In genomic region chr2:217222511-217222910, GRCh38 we compare ENCODE assay signal across 8 cellular contexts.
DNase-seq lines count a peak whose midpoint lies in the region; ATAC-seq, FAIRE-seq and TF ChIP-seq lines count a peak whose summit lies in the region.

No MANE protein-coding gene starts in this region.

- TF ChIP-seq CTCF in GM12865 (IDR thresholded peaks at IDR 0.05; ENCODE audit: insufficient read depth, low read depth, low read length, missing control alignments) (no peak), ascending aorta (IDR thresholded peaks at IDR 0.05) (no peak), D721Med (IDR thresholded peaks at IDR 0.05; ENCODE audit: insufficient read depth, missing control alignments) (no peak)

- peaks cover 3 to 32% of the 10 kb centered on the region in 2 donors for H3K4me1 ChIP-seq in ascending aorta

- no peak overlapping the region for H3K4me3 ChIP-seq in GM12865 (ENCODE audit: low read depth, low read length)
- H3K4me3 ChIP-seq in ascending aorta, result no peak overlapping the region

- FAIRE-seq in D721Med (lab: Jason Lieb, UNC), result no peak

- peak; percentile 90 for DNase-seq in GM12865 (ENCODE audit: low read depth)
- no peak for DNase-seq in ascending aorta (ENCODE audit: low spot score in 2 of 2)
- no peak for DNase-seq in activated effector memory CD4-positive, alpha-beta T cell treated with anti-CD3 and anti-CD28 coated beads, Interleukin-2, amount 50 U/mL, for 16 hours
- no peak for DNase-seq in UCSD-AML1 (lab: John Stamatoyannopoulos, UW; ENCODE audit: unreplicated experiment)
- DNase-seq in D721Med (ENCODE audit: insufficient read length, low spot score), result no peak
- no peak for DNase-seq in NCI-H2196 (lab: John Stamatoyannopoulos, UW; ENCODE audit: unreplicated experiment)

- H3K36me3 ChIP-seq in ascending aorta, result no peaks in the 10 kb centered on the region

- peak; percentile 26 for ATAC-seq in GM21423 (IDR thresholded peaks at IDR 0.05; ENCODE audit: unreplicated experiment)
- peak; percentile 22 for ATAC-seq in HG03575 (IDR thresholded peaks at IDR 0.05; ENCODE audit: extremely low read depth, insufficient number of reproducible peaks, low FRiP score, unreplicated experiment)

- no peaks in the 10 kb centered on the region for H3K9me3 ChIP-seq in ascending aorta

- no peaks in the 10 kb centered on the region for H3K27me3 ChIP-seq in ascending aorta

- H3K27ac ChIP-seq in ascending aorta, result peak overlapping the region; percentile 61 to 66

- intact Hi-C loops in ascending aorta (cut with DNase I), result loop anchor here (5.0 kb wide), 3 partner anchors 115 to 525 kb away; partner anchors contain the start of gene IGFBP5
